In the genomic region with DNA sequence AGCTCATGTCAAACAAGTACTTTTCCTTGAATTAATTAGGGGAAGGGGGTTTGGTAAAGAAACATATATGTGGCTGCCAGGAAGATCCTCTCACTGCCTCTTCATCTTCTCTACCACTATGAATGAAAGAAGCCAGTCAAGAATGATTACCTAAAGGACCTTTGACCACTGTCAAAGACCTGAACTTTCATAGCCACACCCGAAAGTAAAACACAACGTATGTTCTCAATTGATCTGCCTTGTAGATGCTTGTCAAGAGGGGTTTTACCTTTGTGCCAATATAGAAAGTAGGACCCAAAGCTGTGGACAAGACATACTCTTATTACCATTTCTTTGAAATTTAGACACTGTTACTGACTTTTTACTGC, we compare ENCODE assay signal across 11 cellular contexts.
DNase-seq lines count a peak whose midpoint lies in the region; ATAC-seq and TF ChIP-seq lines count a peak whose summit lies in the region.
"Had no signal": no experiment of that assay in that cellular context is flagged by ENCODE, and none has a peak within 500 bp of the region (broad histone marks: within the 10 kb centered on the region; RNA-seq: fewer than 3 reads in every experiment).

No MANE protein-coding gene starts in this region.

- WGBS in transverse colon (ENCODE audit: low coverage in 1 of 2), 2 donors, result 33 to 40% methylated on average over 2 of the region's 2 CpGs

- peak overlapping the region; percentile 53 for H3K27ac Mint-ChIP-seq in activated naive CD4-positive, alpha-beta T cell treated with anti-CD3 and anti-CD28 coated beads, Interleukin-2, amount 50 U/mL, for 24 hours
- peak overlapping the region in 1 of 2 donors; percentile 11 for H3K27ac Mint-ChIP-seq in effector memory CD8-positive, alpha-beta T cell

- no peaks in the 10 kb centered on the region for H3K9me3 ChIP-seq in transverse colon

- H3K36me3 ChIP-seq in transverse colon, result no peaks in the 10 kb centered on the region

- H3K4me1 Mint-ChIP-seq in activated naive CD4-positive, alpha-beta T cell treated with anti-CD3 and anti-CD28 coated beads, Interleukin-2, amount 50 U/mL, for 24 hours, result peaks cover 23% of the 10 kb centered on the region
- peaks cover 10 to 25% of the 10 kb centered on the region in 2 donors for H3K4me1 Mint-ChIP-seq in effector memory CD8-positive, alpha-beta T cell (ENCODE audit: low read depth in 2 of 2)

- no peak for TF ChIP-seq POLR2A in transverse colon (IDR thresholded peaks at IDR 0.05)

- H3K4me1 ChIP-seq in transverse colon, result peaks cover 0 to 14% (median 10%) of the 10 kb centered on the region in 4 donors

- intact Hi-C loops in transverse colon (cut with DNase I; ENCODE audit: low total_unique reads), result no loop called here

- TF ChIP-seq CTCF in transverse colon (IDR thresholded peaks at IDR 0.05), result no peak

- peak overlapping the region; percentile 44 to 60 (median 56) for H3K27ac ChIP-seq in transverse colon
- H3K27ac ChIP-seq: epithelial cell of prostate had no signal

- no peaks in the 10 kb centered on the region for H3K36me3 Mint-ChIP-seq in activated naive CD4-positive, alpha-beta T cell treated with anti-CD3 and anti-CD28 coated beads, Interleukin-2, amount 50 U/mL, for 24 hours
- H3K36me3 Mint-ChIP-seq in effector memory CD8-positive, alpha-beta T cell (ENCODE audit: insufficient read depth), result no peaks in the 10 kb centered on the region

- no peaks in the 10 kb centered on the region for H3K27me3 ChIP-seq in transverse colon

- TF ChIP-seq EP300 in transverse colon (IDR thresholded peaks at IDR 0.05; ENCODE audit: low read depth), result no peak

- H3K4me3 Mint-ChIP-seq in activated naive CD4-positive, alpha-beta T cell treated with anti-CD3 and anti-CD28 coated beads, Interleukin-2, amount 50 U/mL, for 24 hours, result no peak overlapping the region
- H3K4me3 Mint-ChIP-seq in effector memory CD8-positive, alpha-beta T cell, result no peak overlapping the region

- DNase-seq in activated naive CD4-positive, alpha-beta T cell treated with Interleukin-2 at 50 U/mL for 16 hours, result no peak
- no peak for DNase-seq in transverse colon
- no peak for DNase-seq in hepatic stellate cell (ENCODE audit: low spot score)
- DNase-seq in effector memory CD8-positive, alpha-beta T cell, result no peak
- DNase-seq in NCI-H524 treated with DMSO at 0.1 percent for 48 hours (lab: John Stamatoyannopoulos, UW), result no peak
- DNase-seq: activated gamma-delta T cell, NCI-H2081 had no signal

- no peaks in the 10 kb centered on the region for H3K27me3 Mint-ChIP-seq in activated naive CD4-positive, alpha-beta T cell treated with anti-CD3 and anti-CD28 coated beads, Interleukin-2, amount 50 U/mL, for 24 hours
- H3K27me3 Mint-ChIP-seq in effector memory CD8-positive, alpha-beta T cell, result no peaks in the 10 kb centered on the region

- H3K4me3 ChIP-seq in transverse colon, result no peak overlapping the region

- ATAC-seq in HG02623 (IDR thresholded peaks at IDR 0.05; ENCODE audit: unreplicated experiment) (peak; percentile 62), HG03558 (IDR thresholded peaks at IDR 0.05; ENCODE audit: extremely low read depth, unreplicated experiment) (peak; percentile 72)
- no peak for ATAC-seq in effector memory CD8-positive, alpha-beta T cell (replicated peaks)

- H3K9me3 Mint-ChIP-seq in activated naive CD4-positive, alpha-beta T cell treated with anti-CD3 and anti-CD28 coated beads, Interleukin-2, amount 50 U/mL, for 24 hours, result peaks cover 4% of the 10 kb centered on the region
- no peaks in the 10 kb centered on the region for H3K9me3 Mint-ChIP-seq in effector memory CD8-positive, alpha-beta T cell

- in situ Hi-C loops in transverse colon (cut with MboI; ENCODE audit: low pct_ligation_motif_present in 1 of 4, low pct_unique_long_range_greater_than_20kb in 1 of 4, low sequenced_read_pairs in 3 of 4), result no loop called here
